8 cellular contexts compared by ENCODE assay signal in genomic region chr12:10214131-10214876, GRCh38. TPM values are rescaled to one million over a fixed set of nuclear protein-coding genes. Genes with fewer than 3 reads are reported as not detected.
A peak's percentile ranks its signal among the peaks of the same experiment; 100 is the strongest.
DNase-seq lines count a peak whose midpoint lies in the region; ATAC-seq and TF ChIP-seq lines count a peak whose summit lies in the region.

No MANE protein-coding gene starts in this region.

- peaks cover 12 to 20% (median 16%) of the 10 kb centered on the region in 10 experiments for H3K4me1 ChIP-seq in BLaER1 treated with 17β-estradiol and CSF1 and Interleukin-3, amounts not matched to agents 10 nM and 100 nM
- H3K4me1 ChIP-seq in HUES6 (ENCODE audit: control insufficient read depth, insufficient read depth, low read length) (peaks cover 12% of the 10 kb centered on the region), body of pancreas (peaks cover 24% of the 10 kb centered on the region), right lobe of liver (peaks cover 0 to 15% (median 0%) of the 10 kb centered on the region in 4 donors), tibial artery (peaks cover 0 to 46% (median 15%) of the 10 kb centered on the region in 4 donors)

- H3K36me3 ChIP-seq in BLaER1 treated with 17β-estradiol and CSF1 and Interleukin-3, amounts not matched to agents 10 nM and 100 nM = peaks cover 0 to 22% (median 8%) of the 10 kb centered on the region in 11 experiments; a peak in 12 of 22 replicates
- H3K36me3 ChIP-seq in HUES6 (ENCODE audit: control insufficient read depth, insufficient read depth, low read length) (peaks cover 13% of the 10 kb centered on the region), body of pancreas (replicated peaks in 1 of 2; ENCODE audit: insufficient read depth in 1 of 2, low read depth in 2 of 2) (no peaks in the 10 kb centered on the region), right lobe of liver (peaks cover 0 to 23% (median 8%) of the 10 kb centered on the region in 4 donors), tibial artery (peaks cover 15 to 17% (median 15%) of the 10 kb centered on the region in 3 donors)

- 0 to 8% methylated on average over 10 of the region's 10 CpGs for WGBS in body of pancreas, 2 donors
- whole genome bisulfite sequencing in right lobe of liver (ENCODE audit: insufficient coverage, low coverage, low lambda C conversion rate, missing lambda C conversion rate) = 14% methylated on average over 10 of the region's 10 CpGs

- H3K9ac ChIP-seq in BLaER1 treated with 17β-estradiol and CSF1 and Interleukin-3, amounts not matched to agents 10 nM and 100 nM = peak overlapping the region; percentile 72 to 95 (median 87); a peak in 18 of 22 replicates
- H3K9ac ChIP-seq in HUES6 (ENCODE audit: low read length) = peak overlapping the region; percentile 92

- H3K4me2 ChIP-seq in BLaER1 treated with 17β-estradiol and CSF1 and Interleukin-3, amounts not matched to agents 10 nM and 100 nM = peak overlapping the region; percentile 70 to 97 (median 91)

- peaks cover 0 to 6% (median 0%) of the 10 kb centered on the region in 11 experiments; a peak in 2 of 22 replicates for H3K9me3 ChIP-seq in BLaER1 treated with 17β-estradiol and CSF1 and Interleukin-3, amounts not matched to agents 10 nM and 100 nM (replicated peaks in 1 of 11)
- H3K9me3 ChIP-seq in HUES6 (ENCODE audit: control insufficient read depth, insufficient read depth, low read depth, low read length) = no peaks in the 10 kb centered on the region
- no peaks in the 10 kb centered on the region for H3K9me3 ChIP-seq in body of pancreas
- no peaks in the 10 kb centered on the region for H3K9me3 ChIP-seq in right lobe of liver
- H3K9me3 ChIP-seq in tibial artery = no peaks in the 10 kb centered on the region

- H4K20me1 ChIP-seq in BLaER1 treated with 17β-estradiol and CSF1 and Interleukin-3, amounts not matched to agents 10 nM and 100 nM = peaks cover 0 to 26% (median 0%) of the 10 kb centered on the region in 11 experiments; a peak in 4 of 22 replicates

- TF ChIP-seq POLR2A in body of pancreas (IDR thresholded peaks at IDR 0.05) = no peak
- no peak for TF ChIP-seq POLR2A in right lobe of liver (IDR thresholded peaks at IDR 0.05)

- H3K27me3 ChIP-seq in BLaER1 treated with 17β-estradiol and CSF1 and Interleukin-3, amounts not matched to agents 10 nM and 100 nM = peaks cover 0 to 7% (median 0%) of the 10 kb centered on the region in 11 experiments; a peak in 2 of 22 replicates
- H3K27me3 ChIP-seq in HUES6 (ENCODE audit: control insufficient read depth, insufficient read depth, low read length) (no peaks in the 10 kb centered on the region), body of pancreas (no peaks in the 10 kb centered on the region), right lobe of liver (no peaks in the 10 kb centered on the region), tibial artery (no peaks in the 10 kb centered on the region)

- peak overlapping the region; percentile 63 to 86 (median 76) for H3K4me3 ChIP-seq in BLaER1 treated with 17β-estradiol and CSF1 and Interleukin-3, amounts not matched to agents 10 nM and 100 nM
- H3K4me3 ChIP-seq in HUES6 (ENCODE audit: low read depth, low read length) = peak overlapping the region; percentile 84
- H3K4me3 ChIP-seq in body of pancreas = peak overlapping the region; percentile 62 to 71
- H3K4me3 ChIP-seq in right lobe of liver = peak overlapping the region; percentile 61 to 78 (median 67)
- peak overlapping the region; percentile 93 for H3K4me3 ChIP-seq in tibial artery

- intact Hi-C loops in body of pancreas (cut with DNase I) (no loop called here), right lobe of liver (cut with DNase I) (no loop called here), tibial artery (cut with DNase I; ENCODE audit: low total_unique reads) (loop anchor here (5.0 to 10.0 kb wide), 3 partner anchors 150 to 1520 kb away; partner anchors contain the start of genes RIMKLB and YBX3)

- H3K27ac ChIP-seq in BLaER1 treated with 17β-estradiol and CSF1 and Interleukin-3, amounts not matched to agents 10 nM and 100 nM = peak overlapping the region in 9 of 11 experiments; percentile 68 to 95 (median 86); a peak in 16 of 22 replicates
- H3K27ac ChIP-seq in HUES6 (ENCODE audit: low read depth, low read length) = peak overlapping the region; percentile 96; the same call in 1 of the 2 replicates
- peak overlapping the region; percentile 98 to 100 (median 100) for H3K27ac ChIP-seq in body of pancreas
- peak overlapping the region; percentile 97 to 100 (median 100) for H3K27ac ChIP-seq in right lobe of liver
- peak overlapping the region; percentile 100 for H3K27ac ChIP-seq in tibial artery

- no peak for ATAC-seq in body of pancreas
- ATAC-seq in right lobe of liver = peak in 2 of 4 donors; percentile 0
- no peak for ATAC-seq in HG03442 (IDR thresholded peaks at IDR 0.05; ENCODE audit: unreplicated experiment)

- TF ChIP-seq CTCF in body of pancreas (IDR thresholded peaks at IDR 0.05) (peak in 1 of 7 experiments; percentile 13), right lobe of liver (IDR thresholded peaks at IDR 0.05) (no peak), tibial artery (IDR thresholded peaks at IDR 0.05) (no peak)

- DNase-seq in body of pancreas (no peak), right lobe of liver (no peak), tibial artery (no peak), NK-92 (lab: John Stamatoyannopoulos, UW; ENCODE audit: unreplicated experiment) (no peak)
- DNase-seq in activated CD4-positive, CD25-positive, alpha-beta regulatory T cell (lab: John Stamatoyannopoulos, UW) = no peak

RNA-seq across cellular contexts. Expression of gene GABARAPL1, which starts 1.6 kb away (rescaled TPM):
- 10 to 100 TPM; 51.4 to 86.9 TPM for total RNA-seq in body of pancreas
- 100 to 1,000 TPM in 1 of 6 experiments, 10 to 100 TPM in 5; 59.5 to 123 (median 83.4) TPM for total RNA-seq in right lobe of liver

RNA-seq across cellular contexts. Expression of gene TMEM52B, which starts 35.5 kb away (rescaled TPM):
- under 1 TPM in 1 of 2 donors, not detected in 1; 0.26 TPM for total RNA-seq in body of pancreas
- total RNA-seq in right lobe of liver = under 1 TPM in 2 of 6 experiments, not detected in 4; 0.06 TPM

RNA-seq across cellular contexts. Expression of gene OLR1, which starts 42.4 kb away (rescaled TPM):
- 1 to 10 TPM in 1 of 2 donors, under 1 TPM in 1; 0.66 to 5.7 TPM for total RNA-seq in body of pancreas
- 1 to 10 TPM in 2 of 6 experiments, under 1 TPM in 2, not detected in 2; 0.23 to 3.9 (median 0.77) TPM for total RNA-seq in right lobe of liver
